8 cellular contexts compared by ENCODE assay signal in the genomic region with DNA sequence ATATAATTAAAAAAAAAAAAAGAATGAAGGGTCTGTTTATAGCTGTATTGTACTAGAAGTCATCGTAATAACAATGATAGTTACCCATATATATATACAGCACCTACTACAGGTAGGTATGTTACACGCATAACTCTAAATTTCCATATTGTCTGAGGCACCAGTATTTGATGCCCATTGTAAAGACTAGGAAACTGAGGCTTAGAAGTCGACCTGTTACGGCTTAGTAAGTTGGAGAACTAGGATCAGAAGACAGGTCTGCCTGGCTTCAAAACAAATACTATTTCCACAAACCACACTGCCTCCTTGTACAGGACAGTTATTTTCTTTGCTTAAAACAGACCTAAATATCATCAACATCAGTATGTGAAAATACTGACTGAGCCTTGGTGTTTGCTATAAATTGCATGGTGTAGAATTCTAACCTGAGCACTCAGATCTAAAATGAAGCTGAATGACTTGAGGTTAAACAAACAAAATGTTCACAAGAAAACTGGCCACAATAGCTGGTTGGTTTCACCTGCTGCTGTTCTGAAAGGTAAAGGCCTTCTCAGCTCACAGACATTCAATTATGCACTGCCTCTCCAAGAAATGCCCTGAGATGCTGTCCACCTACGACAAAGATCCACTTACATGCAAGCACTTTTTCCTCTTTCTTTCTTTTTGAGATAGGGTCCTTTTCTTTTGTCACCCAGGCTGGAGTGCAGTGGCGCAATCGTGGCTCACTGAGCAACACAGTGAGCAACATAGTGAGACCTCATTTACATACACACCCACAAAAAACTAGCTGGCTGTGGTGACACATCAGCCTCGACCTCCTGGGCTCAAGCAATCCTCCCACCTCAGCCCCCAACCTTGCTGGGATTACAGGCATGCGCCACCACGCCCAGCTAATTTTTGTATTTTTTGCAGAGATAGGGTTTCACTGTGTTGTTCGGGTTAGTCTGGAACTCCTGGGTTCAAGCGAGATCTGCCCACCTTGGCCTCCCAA. TPM values are rescaled to one million over a fixed set of nuclear protein-coding genes. Genes with fewer than 3 reads are reported as not detected.
DNase-seq lines count a peak whose midpoint lies in the region; ATAC-seq lines count a peak whose summit lies in the region.

No MANE protein-coding gene starts in this region.

- peak overlapping the region; percentile 69 to 78 for H3K27ac Mint-ChIP-seq in effector memory CD8-positive, alpha-beta T cell

- H3K9me3 Mint-ChIP-seq in effector memory CD8-positive, alpha-beta T cell: no peaks in the 10 kb centered on the region

- no peak overlapping the region for H3K4me3 Mint-ChIP-seq in effector memory CD8-positive, alpha-beta T cell

- DNase-seq in NCI-H146 (lab: John Stamatoyannopoulos, UW) (peak; percentile 10), NCI-H146 treated with DMSO at 0.1 percent for 48 hours (lab: John Stamatoyannopoulos, UW; ENCODE audit: unreplicated experiment) (no peak), M059J (ENCODE audit: low read depth) (peak; percentile 63), SW 1271 (lab: John Stamatoyannopoulos, UW) (no peak), DMS153 (lab: John Stamatoyannopoulos, UW) (no peak)
- DNase-seq in effector memory CD8-positive, alpha-beta T cell: no peak
- peak; percentile 14 for DNase-seq in stimulated activated CD4-positive, alpha-beta T cell treated with anti-CD3 and anti-CD28 coated beads, Interleukin-4, amount 100 ng/mL, for 24 hours

- peak; percentile 33 for ATAC-seq in effector memory CD8-positive, alpha-beta T cell (replicated peaks)
- ATAC-seq in HG02970 (IDR thresholded peaks at IDR 0.05; ENCODE audit: low FRiP score, unreplicated experiment): no peak

- H3K36me3 Mint-ChIP-seq in effector memory CD8-positive, alpha-beta T cell (ENCODE audit: insufficient read depth): peaks cover 30% of the 10 kb centered on the region

- peaks cover 5 to 23% of the 10 kb centered on the region in 2 donors for H3K4me1 Mint-ChIP-seq in effector memory CD8-positive, alpha-beta T cell (ENCODE audit: low read depth in 2 of 2)

- no peaks in the 10 kb centered on the region for H3K27me3 Mint-ChIP-seq in effector memory CD8-positive, alpha-beta T cell

RNA-seq across cellular contexts. Expression of a gene that starts 35.7 kb away (rescaled TPM):
- total RNA-seq in M059J (2014; rRNA removed; shearing (Covaris generic)): 10.5 and 20.1 TPM in 2 replicates

RNA-seq across cellular contexts. Expression of a gene that starts 58.2 kb away (rescaled TPM):
- total RNA-seq in M059J (2014; rRNA removed; shearing (Covaris generic)): not detected in 2 replicates

Comparison
In these comparisons a context has a peak if more than half of its experiments do, and no peak if none do; other contexts are left out.
1. DNase-seq: peak in NCI-H146 (single experiment), M059J (single experiment) and stimulated activated CD4-positive, alpha-beta T cell treated with anti-CD3 and anti-CD28 coated beads, Interleukin-4, amount 100 ng/mL, for 24 hours (single experiment); none in NCI-H146 treated with DMSO at 0.1 percent for 48 hours (single experiment), effector memory CD8-positive, alpha-beta T cell (0 of 3), SW 1271 (0 of 2) and DMS153 (single experiment).